ENCODE assay signal across 10 cellular contexts in genomic region chr16:2033912-2034694, GRCh38. TPM values are rescaled to one million over a fixed set of nuclear protein-coding genes. Genes with fewer than 3 reads are reported as not detected.
DNase-seq lines count a peak whose midpoint lies in the region; ATAC-seq and TF ChIP-seq lines count a peak whose summit lies in the region.
"Not testable (repeated sequence)": the region's sequence is repeated elsewhere in the genome, so short reads cannot be mapped to it uniquely, and the experiment has no call there.
"Had no signal": no experiment of that assay in that cellular context is flagged by ENCODE, and none has a peak within 500 bp of the region (broad histone marks: within the 10 kb centered on the region; RNA-seq: fewer than 3 reads in every experiment).

No MANE protein-coding gene starts in this region.

- not testable (repeated sequence) for TF ChIP-seq POLR2A in esophagus squamous epithelium (IDR thresholded peaks at IDR 0.05)

- H4K91ac ChIP-seq in neuronal stem cell (ENCODE audit: low read depth, low read length, poor library complexity), result not testable (repeated sequence)

- H3K27ac ChIP-seq in brain microvascular endothelial cell (peak overlapping the region; percentile 80), esophagus squamous epithelium (peak overlapping the region; percentile 76 to 92 (median 86)), aorta (ENCODE audit: low read depth in 1 of 2, low read length in 2 of 2) (peak overlapping the region; percentile 64 to 91)
- H3K27ac ChIP-seq in neuronal stem cell (replicated peaks; ENCODE audit: low read length), result not testable (repeated sequence)

- H3K4me2 ChIP-seq in neuronal stem cell (ENCODE audit: insufficient read depth, low read length, poor library complexity, severe bottlenecking), result not testable (repeated sequence)

- H3K27me3 ChIP-seq in brain microvascular endothelial cell (replicated peaks); esophagus squamous epithelium; kidney epithelial cell (ENCODE audit: control insufficient read depth, insufficient read depth, low read length); neuronal stem cell (ENCODE audit: control insufficient read depth in 3 of 3, insufficient read depth in 3 of 3, low read depth in 1 of 3, low read length in 3 of 3); aorta (ENCODE audit: control insufficient read depth in 1 of 2, insufficient read depth in 2 of 2, low read length in 1 of 2): not testable (repeated sequence)

- H2BK5ac ChIP-seq in neuronal stem cell (ENCODE audit: low read length), result peak overlapping the region; percentile 82

- TF ChIP-seq CTCF in HFF-Myc (IDR thresholded peaks at IDR 0.05; ENCODE audit: low read depth, low read length, missing control alignments); brain microvascular endothelial cell (IDR thresholded peaks at IDR 0.05; ENCODE audit: low read depth, low read length, missing control alignments); esophagus squamous epithelium (IDR thresholded peaks at IDR 0.05); kidney epithelial cell (IDR thresholded peaks at IDR 0.05; ENCODE audit: insufficient read depth, low read length, poor library complexity, severe bottlenecking): not testable (repeated sequence)

- WGBS in esophagus squamous epithelium, 2 donors, result 67 to 75% methylated on average over 4 to 7 of the region's 32 CpGs
- no CpG with 5 or more reads among the region's 32 CpGs for WGBS in neuronal stem cell (ENCODE audit: extremely low coverage in 2 of 2, insufficient read length in 2 of 2, insufficient replicate concordance in 1 of 2), 2 donors
- 8 to 12% methylated on average over 14 to 16 of the region's 32 CpGs for WGBS in aorta, 2 donors

- not testable (repeated sequence) for H3K27me3 Mint-ChIP-seq in stimulated activated naive CD8-positive, alpha-beta T cell treated with anti-CD3 and anti-CD28 coated beads, Interleukin-15, amount 100 ng/mL, for 72 hours

- not testable (repeated sequence) for H2AK5ac ChIP-seq in neuronal stem cell (ENCODE audit: low read depth, low read length)

- H2BK120ac ChIP-seq in neuronal stem cell (ENCODE audit: low read depth, low read length), result not testable (repeated sequence)

- not testable (repeated sequence) for H3K4me1 Mint-ChIP-seq in stimulated activated naive CD8-positive, alpha-beta T cell treated with anti-CD3 and anti-CD28 coated beads, Interleukin-15, amount 100 ng/mL, for 72 hours

- H3K9ac ChIP-seq in neuronal stem cell (ENCODE audit: low read depth, low read length, poor library complexity), result not testable (repeated sequence)

- DNase-seq in HFF-Myc (ENCODE audit: extremely low read depth, low read depth); esophagus squamous epithelium (lab: John Stamatoyannopoulos, UW); kidney epithelial cell (ENCODE audit: low read depth); neuronal stem cell (ENCODE audit: low spot score); stimulated activated naive CD8-positive, alpha-beta T cell treated with anti-CD3 and anti-CD28 coated beads, Interleukin-15, amount 100 ng/mL, for 72 hours; aorta: not testable (repeated sequence)
- peak; percentile 25 for DNase-seq in brain microvascular endothelial cell

- H3K9me3 ChIP-seq in esophagus squamous epithelium; neuronal stem cell (replicated peaks in 1 of 2; ENCODE audit: control insufficient read depth in 2 of 2, insufficient read depth in 1 of 2, low read depth in 1 of 2, low read length in 2 of 2); aorta (ENCODE audit: control insufficient read depth, low read length): not testable (repeated sequence)

- H3K79me1 ChIP-seq in neuronal stem cell (ENCODE audit: low read depth, low read length), result not testable (repeated sequence)

- H2AFZ ChIP-seq in neuronal stem cell (ENCODE audit: low read length), result peak overlapping the region; percentile 90

- peak overlapping the region; percentile 93 for H3K23ac ChIP-seq in neuronal stem cell (ENCODE audit: low read depth, low read length, poor library complexity)

- H3K4me1 ChIP-seq in esophagus squamous epithelium (peaks cover 50 to 97% (median 62%) of the 10 kb centered on the region in 3 donors), neuronal stem cell (ENCODE audit: control insufficient read depth in 2 of 2, insufficient read depth in 1 of 2, low read depth in 1 of 2, low read length in 2 of 2) (peaks cover 7 to 26% of the 10 kb centered on the region in 2 donors)
- not testable (repeated sequence) for H3K4me1 ChIP-seq in aorta (ENCODE audit: control insufficient read depth in 1 of 2, insufficient read depth in 2 of 2, low read length in 2 of 2)

- in situ Hi-C loops in brain microvascular endothelial cell (cut with HindIII; ENCODE audit: low pct_ligation_motif_present, low sequenced_read_pairs), result not testable (repeated sequence)

- H3K36me3 ChIP-seq in brain microvascular endothelial cell (replicated peaks) (peaks cover 21% of the 10 kb centered on the region), esophagus squamous epithelium (peaks cover 0 to 12% (median 0%) of the 10 kb centered on the region in 3 donors)
- not testable (repeated sequence) for H3K36me3 ChIP-seq in kidney epithelial cell (ENCODE audit: control insufficient read depth, insufficient read depth, low read length); neuronal stem cell (replicated peaks in 1 of 2; ENCODE audit: control insufficient read depth in 2 of 2, insufficient read depth in 2 of 2, low read length in 2 of 2); aorta (ENCODE audit: control insufficient read depth in 1 of 2, insufficient read depth in 2 of 2, low read length in 1 of 2)

- H3K18ac ChIP-seq in neuronal stem cell (ENCODE audit: low read length), result peak overlapping the region; percentile 71

- not testable (repeated sequence) for H2BK12ac ChIP-seq in neuronal stem cell (ENCODE audit: low read length)

- peak overlapping the region; percentile 14 for H3K4me3 ChIP-seq in HFF-Myc (replicated peaks; ENCODE audit: low read depth, low read length)
- peak overlapping the region; percentile 41 for H3K4me3 ChIP-seq in brain microvascular endothelial cell (ENCODE audit: low read depth, low read length)
- peak overlapping the region; percentile 12 to 58 (median 33) for H3K4me3 ChIP-seq in esophagus squamous epithelium
- peak overlapping the region; percentile 8 for H3K4me3 ChIP-seq in kidney epithelial cell (ENCODE audit: low read depth, low read length)
- not testable (repeated sequence) for H3K4me3 ChIP-seq in neuronal stem cell (ENCODE audit: low read length in 2 of 2); aorta (ENCODE audit: low read length in 2 of 2)

- H3K4ac ChIP-seq in neuronal stem cell (ENCODE audit: low read length), result not testable (repeated sequence)

- intact Hi-C loops in esophagus squamous epithelium (cut with DNase I); aorta (cut with DNase I): not testable (repeated sequence)

- peak overlapping the region; percentile 42 to 74 for H3K4me3 Mint-ChIP-seq in stimulated activated naive CD8-positive, alpha-beta T cell treated with anti-CD3 and anti-CD28 coated beads, Interleukin-15, amount 100 ng/mL, for 72 hours

- peak overlapping the region in 1 of 2 donors; percentile 89 for H3K27ac Mint-ChIP-seq in stimulated activated naive CD8-positive, alpha-beta T cell treated with anti-CD3 and anti-CD28 coated beads, Interleukin-15, amount 100 ng/mL, for 72 hours

- H2BK15ac ChIP-seq in neuronal stem cell (ENCODE audit: low read length), result not testable (repeated sequence)

- not testable (repeated sequence) for H3K9me3 Mint-ChIP-seq in stimulated activated naive CD8-positive, alpha-beta T cell treated with anti-CD3 and anti-CD28 coated beads, Interleukin-15, amount 100 ng/mL, for 72 hours

- ATAC-seq in SK-N-SH treated with all-trans-retinoic acid at 6 μM for 48 hours, result peak; percentile 19
- ATAC-seq in stimulated activated naive CD8-positive, alpha-beta T cell treated with anti-CD3 and anti-CD28 coated beads, Interleukin-15, amount 100 ng/mL, for 72 hours; aorta (ENCODE audit: low FRiP score): not testable (repeated sequence)

- not testable (repeated sequence) for H3K14ac ChIP-seq in neuronal stem cell (ENCODE audit: low read length)

- not testable (repeated sequence) for H4K8ac ChIP-seq in neuronal stem cell (ENCODE audit: low read depth, low read length)

RNA-seq across cellular contexts. Expression of gene NHERF2, which starts 7.4 kb away (rescaled TPM):
- 10 to 100 TPM; 11.6 to 31.7 (median 16.5) TPM for total RNA-seq in esophagus squamous epithelium
- total RNA-seq in kidney epithelial cell, result 27.5 and 46.3 TPM in 2 replicates
- 16.0 TPM for polyA plus RNA-seq in neuronal stem cell (2013, experiment 1 of 2)
- 14.8 TPM for polyA plus RNA-seq in neuronal stem cell (2013, experiment 2 of 2)
- total RNA-seq in aorta, result 100 to 1,000 TPM in 1 of 2 donors, 10 to 100 TPM in 1; 81.8 to 110 TPM
- 100 to 1,000 TPM; 119 to 133 TPM for polyA plus RNA-seq in aorta

RNA-seq across cellular contexts. Expression of gene NTHL1, which starts 13.5 kb away (rescaled TPM):
- total RNA-seq in esophagus squamous epithelium, result 10 to 100 TPM in 2 of 4 donors, 1 to 10 TPM in 2; 7.8 to 26.0 (median 10.0) TPM
- total RNA-seq in kidney epithelial cell, result 39.3 and 44.1 TPM in 2 replicates
- polyA plus RNA-seq in neuronal stem cell (2013, experiment 1 of 2), result 28.2 TPM
- polyA plus RNA-seq in neuronal stem cell (2013, experiment 2 of 2), result 27.7 TPM
- 10 to 100 TPM in 1 of 2 donors, 1 to 10 TPM in 1; 7.4 to 12.9 TPM for total RNA-seq in aorta
- polyA plus RNA-seq in aorta, result 10 to 100 TPM; 24.4 to 33.8 TPM

RNA-seq across cellular contexts. Expression of gene TSC2, which starts 13.7 kb away (rescaled TPM):
- total RNA-seq in esophagus squamous epithelium (10 to 100 TPM; 22.8 to 79.7 (median 41.2) TPM), kidney epithelial cell (67.9 and 104 TPM in 2 replicates), aorta (100 to 1,000 TPM in 1 of 2 donors, 10 to 100 TPM in 1; 92.4 to 146 TPM)
- 54.6 TPM for polyA plus RNA-seq in neuronal stem cell (2013, experiment 1 of 2)
- polyA plus RNA-seq in neuronal stem cell (2013, experiment 2 of 2), result 53.2 TPM
- polyA plus RNA-seq in aorta, result 100 to 1,000 TPM in 1 of 2 donors, 10 to 100 TPM in 1; 16.2 to 166 TPM

RNA-seq across cellular contexts. Expression of gene NPW, which starts 14.5 kb away (rescaled TPM):
- under 1 TPM in 1 of 4 donors, not detected in 3; 0.48 TPM for total RNA-seq in esophagus squamous epithelium
- not detected in 2 replicates for total RNA-seq in kidney epithelial cell
- 2.0 TPM for polyA plus RNA-seq in neuronal stem cell (2013, experiment 1 of 2)
- polyA plus RNA-seq in neuronal stem cell (2013, experiment 2 of 2), result 1.7 TPM
- 1 to 10 TPM in 1 of 2 donors, not detected in 1; 1.2 TPM for total RNA-seq in aorta
- under 1 TPM in 1 of 2 donors, not detected in 1; 0.56 TPM for polyA plus RNA-seq in aorta
- total RNA-seq: G401, mononuclear cell had no signal

RNA-seq across cellular contexts. Expression of gene ZNF598, which starts 24.5 kb away (rescaled TPM):
- total RNA-seq in esophagus squamous epithelium (10 to 100 TPM; 31.3 to 56.1 (median 40.9) TPM), kidney epithelial cell (48.1 and 57.7 TPM in 2 replicates), aorta (10 to 100 TPM; 31.0 to 34.4 TPM)
- 21.3 TPM for polyA plus RNA-seq in neuronal stem cell (2013, experiment 1 of 2)
- 20.9 TPM for polyA plus RNA-seq in neuronal stem cell (2013, experiment 2 of 2)
- polyA plus RNA-seq in aorta, result 10 to 100 TPM; 12.8 to 32.9 TPM
